Comparison of ENCODE assay signal across 1 cellular context in genomic region chr1:202005958-202006357, GRCh38.
TF ChIP-seq lines count a peak whose summit lies in the region.

No MANE protein-coding gene starts in this region.

TF ChIP-seq in IMR-90, 13 proteins besides CTCF, POLR2A, EP300 and RAD21 (continued from another document):
- TF ChIP-seq CEBPB (IDR thresholded peaks at IDR 0.05; ENCODE audit: low read depth, low read length) (no peak), RCOR1 (IDR thresholded peaks at IDR 0.05; ENCODE audit: insufficient replicate concordance, low read length) (no peak), ELK1 (IDR thresholded peaks at IDR 0.05; ENCODE audit: borderline replicate concordance, low read depth, low read length) (no peak), USF2 (IDR thresholded peaks at IDR 0.05; ENCODE audit: low read depth, low read length) (no peak), MAFK (IDR thresholded peaks at IDR 0.05; ENCODE audit: low read depth, low read length) (no peak), BHLHE40 (IDR thresholded peaks at IDR 0.05; ENCODE audit: low read depth, low read length) (no peak)
